ENCODE assay signal across 1 cellular context in genomic region chr16:14564323-14564722, GRCh38.
TF ChIP-seq lines count a peak whose summit lies in the region.

No MANE protein-coding gene starts in this region.

TF ChIP-seq in GM23338, 12 proteins besides CTCF, POLR2A, EP300 and RAD21:
- no peak for TF ChIP-seq ZNF462 (CRISPR knock-in tag; IDR thresholded peaks at IDR 0.05)
